9 cellular contexts compared by ENCODE assay signal in the genomic region with DNA sequence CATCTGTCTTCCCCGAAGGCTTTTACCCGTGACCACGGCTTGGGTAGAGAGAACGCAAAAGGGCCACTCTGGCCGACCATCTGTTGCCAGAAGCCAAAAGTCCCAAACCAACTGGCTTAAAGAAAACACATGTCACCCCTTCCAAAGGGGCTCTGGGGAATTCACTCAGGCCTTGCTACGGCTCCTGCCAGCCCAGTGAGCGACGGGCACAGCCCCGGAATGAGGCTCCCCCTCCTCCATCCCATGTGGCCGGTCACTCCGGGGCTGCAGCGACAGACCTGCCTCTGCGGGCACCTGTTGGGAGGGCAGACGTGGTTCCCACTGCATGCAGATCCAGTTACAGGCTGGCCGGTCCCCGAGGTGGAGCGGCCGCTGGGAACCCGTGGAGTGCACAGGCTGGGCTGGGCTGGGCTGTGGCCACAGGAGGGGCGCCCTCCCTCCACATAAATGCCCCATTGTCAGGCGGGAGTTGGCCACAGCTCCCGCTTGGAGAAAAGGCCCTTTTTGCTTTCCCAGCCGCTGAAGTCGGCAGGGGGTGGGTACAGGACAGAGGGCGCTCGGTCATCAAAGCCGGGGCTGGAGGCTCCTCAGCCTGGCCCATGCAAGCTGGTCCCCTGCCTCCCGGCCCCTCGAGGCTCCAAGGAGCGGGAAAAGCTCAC. TPM values are rescaled to one million over a fixed set of nuclear protein-coding genes. Genes with fewer than 3 reads are reported as not detected.
DNase-seq lines count a peak whose midpoint lies in the region; ATAC-seq and TF ChIP-seq lines count a peak whose summit lies in the region.
"Had no signal": no experiment of that assay in that cellular context is flagged by ENCODE, and none has a peak within 500 bp of the region (broad histone marks: within the 10 kb centered on the region; RNA-seq: fewer than 3 reads in every experiment).

No MANE protein-coding gene starts in this region.

- H3K27me3 ChIP-seq in HUES64 (ENCODE audit: insufficient read depth, low read length) = no peaks in the 10 kb centered on the region
- no peaks in the 10 kb centered on the region for H3K27me3 ChIP-seq in body of pancreas
- H3K27me3 ChIP-seq in spleen (replicated peaks in 1 of 7) = no peaks in the 10 kb centered on the region
- H3K27me3 ChIP-seq in trophoblast cell (ENCODE audit: insufficient read depth, low read length) = no peaks in the 10 kb centered on the region

- no peak overlapping the region for H2AFZ ChIP-seq in trophoblast cell (ENCODE audit: insufficient read depth, low read length, poor library complexity)

- H2AK5ac ChIP-seq in trophoblast cell (ENCODE audit: low read length) = no peak overlapping the region

- H3K4ac ChIP-seq in trophoblast cell (ENCODE audit: low read depth, low read length) = no peak overlapping the region

- H4K8ac ChIP-seq in trophoblast cell (ENCODE audit: low read depth, low read length) = no peak overlapping the region

- TF ChIP-seq POLR2A in body of pancreas (IDR thresholded peaks at IDR 0.05) = peak in 1 of 3 donors; percentile 37
- no peak for TF ChIP-seq POLR2A in spleen (IDR thresholded peaks at IDR 0.05)

- peaks cover 14% of the 10 kb centered on the region for H3K36me3 ChIP-seq in HUES64 (ENCODE audit: insufficient read depth, low read length)
- no peaks in the 10 kb centered on the region for H3K36me3 ChIP-seq in body of pancreas (replicated peaks in 1 of 2; ENCODE audit: insufficient read depth in 1 of 2, low read depth in 2 of 2)
- H3K36me3 ChIP-seq in spleen = peaks cover 0 to 65% (median 22%) of the 10 kb centered on the region in 6 donors
- H3K36me3 ChIP-seq in trophoblast cell (ENCODE audit: control insufficient read depth in 1 of 2, insufficient read depth in 2 of 2, low read length in 2 of 2) = peaks cover 0 to 5% of the 10 kb centered on the region in 2 experiments

- no peak overlapping the region for H4K12ac ChIP-seq in trophoblast cell (ENCODE audit: low read depth, low read length)

- H3K14ac ChIP-seq in trophoblast cell (ENCODE audit: low read length) = no peak overlapping the region

- TF ChIP-seq CTCF in body of pancreas (IDR thresholded peaks at IDR 0.05) = peak in 2 of 7 experiments; percentile 9 to 15
- TF ChIP-seq CTCF in spleen (IDR thresholded peaks at IDR 0.05 in 8 of 11, conservative IDR thresholded peaks at IDR 0.05 in 3 of 11) = no peak

- H2BK5ac ChIP-seq in trophoblast cell (ENCODE audit: low read depth, low read length, poor library complexity) = no peak overlapping the region

- H3K79me2 ChIP-seq in trophoblast cell (ENCODE audit: control insufficient read depth, insufficient read depth, low read length, poor library complexity) = no peaks in the 10 kb centered on the region

- H2BK120ac ChIP-seq in trophoblast cell (ENCODE audit: insufficient read depth, low read length, poor library complexity) = no peak overlapping the region

- H3K4me3 ChIP-seq in HUES64 (ENCODE audit: low read length) (no peak overlapping the region), body of pancreas (no peak overlapping the region), spleen (no peak overlapping the region), trophoblast cell (ENCODE audit: low read depth, low read length) (no peak overlapping the region)

- no peak overlapping the region for H4K91ac ChIP-seq in trophoblast cell (ENCODE audit: low read depth, low read length)

- no peak overlapping the region for H3K4me2 ChIP-seq in trophoblast cell (ENCODE audit: low read length)

- H3K4me1 ChIP-seq in HUES64 (ENCODE audit: insufficient read depth, low read length) (peaks cover 2% of the 10 kb centered on the region; the same call in 1 of the 2 replicates), body of pancreas (peaks cover 81% of the 10 kb centered on the region), spleen (peaks cover 52 to 100% (median 90%) of the 10 kb centered on the region in 6 donors), trophoblast cell (ENCODE audit: control insufficient read depth in 1 of 2, insufficient read depth in 2 of 2, low read length in 2 of 2) (no peaks in the 10 kb centered on the region)

- WGBS in HUES64 = 81% methylated on average over 30 of the region's 30 CpGs
- 31 to 81% methylated on average over 4 to 30 of the region's 30 CpGs for WGBS in body of pancreas, 2 donors
- WGBS in spleen, 5 donors = 53 to 77% (median 72%) methylated on average over 5 to 30 of the region's 30 CpGs
- no CpG with 5 or more reads among the region's 30 CpGs for WGBS in trophoblast cell (ENCODE audit: extremely low coverage, insufficient coverage, insufficient read length)

- H3K9ac ChIP-seq in HUES64 (ENCODE audit: low read depth, low read length) (0 out of 2 replicates have a peak overlapping the region, but pooled peaks have one; percentile 26), trophoblast cell (ENCODE audit: low read length) (no peak overlapping the region)

- intact Hi-C loops in body of pancreas (cut with DNase I) = no loop called here
- intact Hi-C loops in spleen (cut with DNase I; ENCODE audit: low total_unique reads) = no loop called here

- H3K79me1 ChIP-seq in trophoblast cell (ENCODE audit: low read length) = no peaks in the 10 kb centered on the region

- H3K18ac ChIP-seq in trophoblast cell (ENCODE audit: low read length) = no peak overlapping the region

- H3K27ac ChIP-seq in HUES64 (ENCODE audit: low read depth, low read length) (peak overlapping the region; percentile 13; the same call in 1 of the 2 replicates), body of pancreas (peak overlapping the region in 3 of 4 donors; percentile 54 to 84 (median 67)), spleen (peak overlapping the region in 5 of 8 donors; percentile 41 to 90 (median 83)), trophoblast cell (ENCODE audit: low read depth, low read length) (no peak overlapping the region)

- peak; percentile 50 to 76 (median 76) for DNase-seq in body of pancreas
- no peak for DNase-seq in left lobe of liver (ENCODE audit: low spot score)
- no peak for DNase-seq in spleen
- DNase-seq in trophoblast cell = no peak
- DNase-seq in stimulated activated CD4-positive, alpha-beta T cell treated with anti-CD3 and anti-CD28 coated beads, Interleukin-4, amount 100 ng/mL, for 24 hours = no peak
- DNase-seq: cerebellar nuclear complex had no signal

- H3K9me3 ChIP-seq in HUES64 (ENCODE audit: insufficient read depth, low read depth, low read length) (no peaks in the 10 kb centered on the region), body of pancreas (no peaks in the 10 kb centered on the region), spleen (no peaks in the 10 kb centered on the region), trophoblast cell (ENCODE audit: insufficient read depth, low read depth, low read length) (no peaks in the 10 kb centered on the region)

- H2BK12ac ChIP-seq in trophoblast cell (ENCODE audit: low read length) = no peak overlapping the region

- peak; percentile 73 for ATAC-seq in body of pancreas
- ATAC-seq in left lobe of liver = peak; percentile 8
- no peak for ATAC-seq in HG03280 (IDR thresholded peaks at IDR 0.05; ENCODE audit: unreplicated experiment)
- ATAC-seq in GM19035 (IDR thresholded peaks at IDR 0.05; ENCODE audit: unreplicated experiment) = no peak

- no peak overlapping the region for H3K23ac ChIP-seq in trophoblast cell (ENCODE audit: low read length)

RNA-seq across cellular contexts. Expression of gene NOTCH1, which starts 19.9 kb away (rescaled TPM):
- polyA plus RNA-seq in HUES64 (2013, experiment 1 of 2) = 19.0 TPM
- 21.8 TPM for polyA plus RNA-seq in HUES64 (2013, experiment 2 of 2)
- total RNA-seq in body of pancreas (10 to 100 TPM; 29.6 to 65.3 TPM), left lobe of liver (31.9 TPM), spleen (100 to 1,000 TPM in 4 of 7 donors, 10 to 100 TPM in 3; 88.6 to 140 (median 117) TPM)
- polyA plus RNA-seq in spleen = 10 to 100 TPM in 1 of 3 donors, 1 to 10 TPM in 2; 4.9 to 27.2 (median 8.3) TPM
- 28.5 and 29.7 TPM in 2 replicates for polyA plus RNA-seq in trophoblast cell (2013)

RNA-seq across cellular contexts. Expression of gene SEC16A, which starts 43.1 kb away (rescaled TPM):
- polyA plus RNA-seq in HUES64 (2013, experiment 1 of 2) = 26.6 TPM
- polyA plus RNA-seq in HUES64 (2013, experiment 2 of 2) = 25.8 TPM
- 10 to 100 TPM; 35.3 to 75.8 TPM for total RNA-seq in body of pancreas
- 71.8 TPM for total RNA-seq in left lobe of liver
- 10 to 100 TPM; 74.6 to 92.1 (median 87.8) TPM for total RNA-seq in spleen
- 10 to 100 TPM; 35.0 to 58.9 (median 52.6) TPM for polyA plus RNA-seq in spleen
- polyA plus RNA-seq in trophoblast cell (2013) = 61.8 and 62.8 TPM in 2 replicates

Comparison
In these comparisons a context has a peak if more than half of its experiments do, and no peak if none do; other contexts are left out.
1. ATAC-seq: peak in body of pancreas (single experiment) and left lobe of liver (single experiment); none in HG03280 (single experiment) and GM19035 (single experiment).
2. DNase-seq: peak in body of pancreas (4 of 4); none in left lobe of liver (single experiment), spleen (single experiment), trophoblast cell (0 of 2) and stimulated activated CD4-positive, alpha-beta T cell treated with anti-CD3 and anti-CD28 coated beads, Interleukin-4, amount 100 ng/mL, for 24 hours (single experiment).